ENCODE assay signal across 28 cellular contexts in genomic region chr2:208935531-208935930, GRCh38.
"Had no signal": no experiment of that assay in that cellular context is flagged by ENCODE, and none has a peak within 500 bp of the region (broad histone marks: within the 10 kb centered on the region; RNA-seq: fewer than 3 reads in every experiment).

No MANE protein-coding gene starts in this region.

- H3K9me3 ChIP-seq: stomach, suprapubic skin, testis, thoracic aorta, thyroid gland, tibial artery, tibial nerve, transverse colon, upper lobe of left lung, upper lobe of right lung, uterus, vagina had no signal

- DNase-seq: stimulated activated CD4-positive, alpha-beta T cell treated with anti-CD3 and anti-CD28 coated beads, Interleukin-2, amount 100 ng/mL, for 48 hours; stimulated activated CD4-positive, alpha-beta T cell treated with anti-CD3 and anti-CD28 coated beads, Interleukin-4, amount 100 ng/mL, for 1 hour; stimulated activated CD4-positive, alpha-beta T cell treated with anti-CD3 and anti-CD28 coated beads, Interleukin-4, amount 100 ng/mL, for 24 hours; stimulated activated CD4-positive, alpha-beta T cell treated with anti-CD3 and anti-CD28 coated beads, Interleukin-4, amount 100 ng/mL, for 4 hours; stimulated activated CD8-positive, alpha-beta memory T cell treated with anti-CD3 and anti-CD28 coated beads, Interleukin-4, amount 100 ng/mL, for 48 hours; stimulated activated naive B cell treated with anti-CD40 and anti-IgM and Interleukin-4, amounts not matched to agents 10 μg/mL and 1 μg/mL and 100 μg/mL, for 72 hours; stimulated activated naive CD4-positive, alpha-beta T cell; stimulated activated naive CD4-positive, alpha-beta T cell treated with Interleukin-2 at 50 U/mL for 16 hours; stimulated activated naive CD8-positive, alpha-beta T cell treated with anti-CD3 and anti-CD28 coated beads, Interleukin-15, amount 100 ng/mL, for 72 hours; stimulated activated naive CD8-positive, alpha-beta T cell treated with anti-CD3 and anti-CD28 coated beads, Interleukin-15, Interleukin-2, amounts not matched to agents 100 U/mL and 50 U/mL, for 24 hours; stomach; substantia nigra; testis; thyroid gland; tibial artery; transverse colon; trophoblast cell; upper lobe of left lung; upper lobe of right lung; uterus had no signal

- H3K27me3 Mint-ChIP-seq: stimulated activated memory B cell treated with anti-CD40 and anti-IgM and Interleukin-4, amounts not matched to agents 10 μg/mL and 1 μg/mL and 100 μg/mL, for 72 hours; stimulated activated naive B cell treated with anti-CD40 and anti-IgM and Interleukin-4, amounts not matched to agents 10 μg/mL and 1 μg/mL and 100 μg/mL, for 72 hours; stimulated activated naive CD8-positive, alpha-beta T cell treated with anti-CD3 and anti-CD28 coated beads, Interleukin-15, amount 100 ng/mL, for 72 hours; stimulated activated naive CD8-positive, alpha-beta T cell treated with anti-CD3 and anti-CD28 coated beads, Interleukin-15, Interleukin-2, amounts not matched to agents 100 ng/mL and 50 ng/mL, for 24 hours; type B pancreatic cell had no signal

- H3K4me3 Mint-ChIP-seq: stimulated activated effector memory CD8-positive, alpha-beta T cell treated with anti-CD3 and anti-CD28 coated beads, Interleukin-12 subunit alpha, Interleukin-12 subunit beta, amount 100 ng/mL, for 72 hours; stimulated activated memory B cell treated with anti-CD40 and anti-IgM and Interleukin-4, amounts not matched to agents 10 μg/mL and 1 μg/mL and 100 μg/mL, for 72 hours; stimulated activated naive B cell treated with anti-CD40 and anti-IgM and Interleukin-4, amounts not matched to agents 10 μg/mL and 1 μg/mL and 100 μg/mL, for 72 hours; stimulated activated naive CD8-positive, alpha-beta T cell treated with anti-CD3 and anti-CD28 coated beads, Interleukin-15, amount 100 ng/mL, for 72 hours; stimulated activated naive CD8-positive, alpha-beta T cell treated with anti-CD3 and anti-CD28 coated beads, Interleukin-15, Interleukin-2, amounts not matched to agents 100 ng/mL and 50 ng/mL, for 24 hours; type B pancreatic cell had no signal

- H3K27me3 ChIP-seq: stomach, suprapubic skin, testis, thyroid gland, tibial artery, tibial nerve, transverse colon, upper lobe of left lung, upper lobe of right lung, uterus, vagina had no signal

- H3K4me1 Mint-ChIP-seq: stimulated activated effector memory CD8-positive, alpha-beta T cell treated with anti-CD3 and anti-CD28 coated beads, Interleukin-12 subunit alpha, Interleukin-12 subunit beta, amount 100 ng/mL, for 72 hours; stimulated activated memory B cell treated with anti-CD40 and anti-IgM and Interleukin-4, amounts not matched to agents 10 μg/mL and 1 μg/mL and 100 μg/mL, for 72 hours; stimulated activated naive B cell treated with anti-CD40 and anti-IgM and Interleukin-4, amounts not matched to agents 10 μg/mL and 1 μg/mL and 100 μg/mL, for 72 hours; stimulated activated naive CD8-positive, alpha-beta T cell treated with anti-CD3 and anti-CD28 coated beads, Interleukin-15, amount 100 ng/mL, for 72 hours had no signal

- ATAC-seq: stimulated activated effector memory CD8-positive, alpha-beta T cell treated with anti-CD3 and anti-CD28 coated beads, Interleukin-12 subunit alpha, Interleukin-12 subunit beta, amount 100 ng/mL, for 72 hours; stimulated activated memory B cell treated with anti-CD40 and anti-IgM and Interleukin-4, amounts not matched to agents 10 μg/mL and 1 μg/mL and 100 μg/mL, for 72 hours; stimulated activated naive B cell treated with anti-CD40 and anti-IgM and Interleukin-4, amounts not matched to agents 10 μg/mL and 1 μg/mL and 100 μg/mL, for 72 hours; stimulated activated naive CD8-positive, alpha-beta T cell treated with anti-CD3 and anti-CD28 coated beads, Interleukin-15, amount 100 ng/mL, for 72 hours; stimulated activated naive CD8-positive, alpha-beta T cell treated with anti-CD3 and anti-CD28 coated beads, Interleukin-15, Interleukin-2, amounts not matched to agents 100 U/mL and 50 U/mL, for 24 hours; upper lobe of right lung had no signal

- H3K4me3 ChIP-seq: stomach, suprapubic skin, testis, thoracic aorta, thyroid gland, tibial artery, tibial nerve, transverse colon, upper lobe of left lung, upper lobe of right lung, uterus, vagina had no signal

- H3K36me3 Mint-ChIP-seq: stimulated activated effector memory CD8-positive, alpha-beta T cell treated with anti-CD3 and anti-CD28 coated beads, Interleukin-12 subunit alpha, Interleukin-12 subunit beta, amount 100 ng/mL, for 72 hours; stimulated activated memory B cell treated with anti-CD40 and anti-IgM and Interleukin-4, amounts not matched to agents 10 μg/mL and 1 μg/mL and 100 μg/mL, for 72 hours; stimulated activated naive B cell treated with anti-CD40 and anti-IgM and Interleukin-4, amounts not matched to agents 10 μg/mL and 1 μg/mL and 100 μg/mL, for 72 hours; type B pancreatic cell had no signal

- H3K27ac ChIP-seq: stomach, suprapubic skin, testis, thoracic aorta, thyroid gland, tibial artery, tibial nerve, transverse colon, upper lobe of left lung, upper lobe of right lung, uterus, vagina had no signal

- H3K36me3 ChIP-seq: stomach, suprapubic skin, thoracic aorta, thyroid gland, tibial artery, tibial nerve, transverse colon, upper lobe of left lung, upper lobe of right lung, uterus, vagina had no signal

- H3K9me3 Mint-ChIP-seq: stimulated activated memory B cell treated with anti-CD40 and anti-IgM and Interleukin-4, amounts not matched to agents 10 μg/mL and 1 μg/mL and 100 μg/mL, for 72 hours; stimulated activated naive B cell treated with anti-CD40 and anti-IgM and Interleukin-4, amounts not matched to agents 10 μg/mL and 1 μg/mL and 100 μg/mL, for 72 hours; stimulated activated naive CD8-positive, alpha-beta T cell treated with anti-CD3 and anti-CD28 coated beads, Interleukin-15, Interleukin-2, amounts not matched to agents 100 ng/mL and 50 ng/mL, for 24 hours; type B pancreatic cell had no signal

- H3K4me1 ChIP-seq: stomach, suprapubic skin, testis, thyroid gland, tibial artery, tibial nerve, transverse colon, upper lobe of left lung, upper lobe of right lung, uterus, vagina had no signal

- H3K27ac Mint-ChIP-seq: stimulated activated effector memory CD8-positive, alpha-beta T cell treated with anti-CD3 and anti-CD28 coated beads, Interleukin-12 subunit alpha, Interleukin-12 subunit beta, amount 100 ng/mL, for 72 hours; stimulated activated memory B cell treated with anti-CD40 and anti-IgM and Interleukin-4, amounts not matched to agents 10 μg/mL and 1 μg/mL and 100 μg/mL, for 72 hours; stimulated activated naive B cell treated with anti-CD40 and anti-IgM and Interleukin-4, amounts not matched to agents 10 μg/mL and 1 μg/mL and 100 μg/mL, for 72 hours; stimulated activated naive CD8-positive, alpha-beta T cell treated with anti-CD3 and anti-CD28 coated beads, Interleukin-15, amount 100 ng/mL, for 72 hours; stimulated activated naive CD8-positive, alpha-beta T cell treated with anti-CD3 and anti-CD28 coated beads, Interleukin-15, Interleukin-2, amounts not matched to agents 100 ng/mL and 50 ng/mL, for 24 hours; type B pancreatic cell had no signal
